In the genomic region with DNA sequence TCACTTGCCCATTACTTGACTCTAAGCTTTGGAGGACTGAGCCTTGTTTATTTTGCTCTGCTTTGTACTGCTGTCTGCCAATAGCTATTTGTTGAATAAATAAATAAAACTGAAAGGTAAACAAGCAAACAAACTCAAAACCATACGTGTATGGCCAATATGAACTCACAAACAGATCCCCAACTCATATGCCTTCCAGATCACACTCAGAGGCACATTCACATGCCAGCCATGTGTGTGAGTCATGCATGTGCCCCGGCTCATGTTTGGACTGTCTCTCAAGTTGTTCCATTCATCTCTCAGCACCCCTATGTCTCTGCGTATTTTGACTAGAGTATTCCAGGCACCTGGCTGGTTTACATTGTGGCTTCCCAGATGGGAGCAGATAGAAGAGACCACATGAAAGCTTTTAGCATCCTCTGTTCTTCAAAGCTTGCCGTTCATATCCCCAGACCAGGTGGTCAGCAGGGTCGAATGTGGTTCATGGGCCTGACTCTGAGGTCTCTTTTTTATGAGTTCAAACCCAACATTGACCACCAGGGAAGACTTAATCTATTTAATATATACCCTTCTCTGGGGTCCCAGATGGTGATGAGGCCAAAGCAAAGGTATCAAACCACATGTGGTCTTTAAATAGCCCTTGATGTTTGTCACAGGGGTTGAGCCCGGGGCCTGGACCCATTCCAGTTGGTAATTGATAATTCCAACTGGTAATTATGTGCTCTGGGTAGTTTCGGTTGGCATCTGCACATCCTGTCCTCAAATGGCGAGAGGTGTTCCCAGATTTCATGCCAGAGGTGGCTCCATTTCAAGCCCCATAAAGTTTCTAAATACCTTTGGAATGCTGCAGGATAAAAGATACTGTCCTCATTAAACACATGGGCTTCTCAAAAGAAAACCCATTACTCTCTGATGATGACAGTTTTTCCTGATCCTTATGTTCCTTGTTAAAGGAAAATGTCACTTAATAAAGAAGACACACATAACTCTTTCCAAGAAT, we compare ENCODE assay signal across 25 cellular contexts.
"Had no signal": no experiment of that assay in that cellular context is flagged by ENCODE, and none has a peak within 500 bp of the region (broad histone marks: within the 10 kb centered on the region; RNA-seq: fewer than 3 reads in every experiment).

No MANE protein-coding gene starts in this region.

- H3K36me3 ChIP-seq: gastroesophageal sphincter, heart left ventricle, left ventricle myocardium inferior, lower lobe of right lung, ovary, right lobe of liver, stomach, thyroid gland had no signal

- DNase-seq: cerebellar nuclear complex; dorsolateral prefrontal cortex; effector CD4-positive, alpha-beta T cell; foreskin keratinocyte; heart left ventricle; left cardiac atrium; left ventricle myocardium inferior; lower lobe of right lung; natural killer cell; occipital lobe; ovary; posterior cingulate gyrus; right lobe of liver; small intestine; stimulated activated CD4-positive, alpha-beta T cell treated with anti-CD3 and anti-CD28 coated beads, Interleukin-15, amount 100 ng/mL, for 24 hours; stimulated activated CD4-positive, alpha-beta T cell treated with anti-CD3 and anti-CD28 coated beads, Interleukin-4, amount 100 ng/mL, for 1 hour; stimulated activated CD8-positive, alpha-beta memory T cell treated with anti-CD3 and anti-CD28 coated beads, Interleukin-4, amount 100 ng/mL, for 48 hours; stimulated activated naive CD4-positive, alpha-beta T cell treated with Interleukin-2 at 50 U/mL for 16 hours; stomach; thyroid gland had no signal

- H3K36me3 Mint-ChIP-seq: natural killer cell, type B pancreatic cell had no signal

- ATAC-seq: esophagus mucosa, foreskin keratinocyte, gastroesophageal sphincter, heart left ventricle, left cardiac atrium, lower lobe of right lung, natural killer cell, right lobe of liver had no signal

- H3K27ac ChIP-seq: dorsolateral prefrontal cortex, epithelial cell of prostate, foreskin keratinocyte, gastroesophageal sphincter, heart left ventricle, hepatocyte, left ventricle myocardium inferior, lower lobe of right lung, ovary, right lobe of liver, stomach, thyroid gland had no signal

- H3K4me1 ChIP-seq: gastroesophageal sphincter, heart left ventricle, left ventricle myocardium inferior, lower lobe of right lung, right lobe of liver, stomach, thyroid gland had no signal

- H3K9me3 ChIP-seq: gastroesophageal sphincter, heart left ventricle, left ventricle myocardium inferior, lower lobe of right lung, ovary, right lobe of liver, stomach, thyroid gland had no signal

- H3K4me3 ChIP-seq: dorsolateral prefrontal cortex, gastroesophageal sphincter, heart left ventricle, hepatocyte, left ventricle myocardium inferior, lower lobe of right lung, ovary, right lobe of liver, stomach, thyroid gland had no signal

- H3K27ac Mint-ChIP-seq: natural killer cell, type B pancreatic cell had no signal

- H3K4me3 Mint-ChIP-seq: natural killer cell, type B pancreatic cell had no signal

- H3K9me3 Mint-ChIP-seq: natural killer cell, type B pancreatic cell had no signal
